ENCODE assay signal across 12 cellular contexts in genomic region chr3:188242426-188243123, GRCh38.
DNase-seq lines count a peak whose midpoint lies in the region; ATAC-seq, FAIRE-seq and TF ChIP-seq lines count a peak whose summit lies in the region.
"Had no signal": no experiment of that assay in that cellular context is flagged by ENCODE, and none has a peak within 500 bp of the region (broad histone marks: within the 10 kb centered on the region; RNA-seq: fewer than 3 reads in every experiment).

No MANE protein-coding gene starts in this region.

- H3K9me3 Mint-ChIP-seq in activated naive CD4-positive, alpha-beta T cell treated with anti-CD3 and anti-CD28 coated beads for 36 hours: no peaks in the 10 kb centered on the region

- H3K9me2 ChIP-seq in GM23248 (ENCODE audit: insufficient read depth): no peaks in the 10 kb centered on the region
- no peaks in the 10 kb centered on the region for H3K9me2 ChIP-seq in SU-DHL-6 (replicated peaks; ENCODE audit: insufficient read depth, low read length)

- H3K27ac Mint-ChIP-seq in activated naive CD4-positive, alpha-beta T cell treated with anti-CD3 and anti-CD28 coated beads for 36 hours: no peak overlapping the region

- H3F3A ChIP-seq in GM23248 (ENCODE audit: insufficient read depth) (peaks cover 52% of the 10 kb centered on the region), SU-DHL-6 (ENCODE audit: insufficient read depth) (peaks cover 81% of the 10 kb centered on the region)

- H3K9me3 ChIP-seq in GM23248 (ENCODE audit: low read depth) (no peaks in the 10 kb centered on the region), SU-DHL-6 (ENCODE audit: insufficient read depth, low read length) (no peaks in the 10 kb centered on the region), keratinocyte (ENCODE audit: control insufficient read depth, low read depth, low read length) (no peaks in the 10 kb centered on the region), thoracic aorta (no peaks in the 10 kb centered on the region)

- H3K27me3 ChIP-seq in GM23248 (replicated peaks; ENCODE audit: insufficient read depth) (no peaks in the 10 kb centered on the region), SU-DHL-6 (ENCODE audit: low read length) (no peaks in the 10 kb centered on the region), keratinocyte (ENCODE audit: control insufficient read depth, extremely low read depth, insufficient read depth, low read length) (no peaks in the 10 kb centered on the region), thoracic aorta (replicated peaks; ENCODE audit: insufficient read depth) (no peaks in the 10 kb centered on the region)

- no peak for FAIRE-seq in keratinocyte (lab: Jason Lieb, UNC)
- FAIRE-seq: GM12878 had no signal

- H2AFZ ChIP-seq in GM23248: no peak overlapping the region
- H2AFZ ChIP-seq in SU-DHL-6 (ENCODE audit: low read depth, low read length, severe bottlenecking): no peak overlapping the region
- no peak overlapping the region for H2AFZ ChIP-seq in keratinocyte (ENCODE audit: control insufficient read depth, low read length)

- intact Hi-C loops in activated naive CD4-positive, alpha-beta T cell treated with anti-CD3 and anti-CD28 coated beads for 36 hours (cut with micrococcal nuclease): no loop called here

- H3K4me1 Mint-ChIP-seq in activated naive CD4-positive, alpha-beta T cell treated with anti-CD3 and anti-CD28 coated beads for 36 hours (ENCODE audit: low read depth): peaks cover 23% of the 10 kb centered on the region

- no peak for ATAC-seq in thoracic aorta (ENCODE audit: insufficient number of reproducible peaks, low FRiP score, low read depth)
- ATAC-seq: GM12878 had no signal

- in situ Hi-C loops in GM23248 (cut with MboI): no loop called here

- no peak for DNase-seq in GM23248
- DNase-seq in keratinocyte (ENCODE audit: low read depth, low spot score): no peak
- no peak for DNase-seq in thoracic aorta (ENCODE audit: low spot score)
- DNase-seq in NCI-H2171 treated with DMSO at 0.1 percent for 48 hours (lab: John Stamatoyannopoulos, UW): no peak
- DNase-seq in activated naive CD4-positive, alpha-beta T cell treated with anti-CD3 and anti-CD28 coated beads for 36 hours: no peak
- DNase-seq in SHP77 treated with DMSO at 0.1 percent for 48 hours (lab: John Stamatoyannopoulos, UW): no peak
- DNase-seq: effector memory CD4-positive, alpha-beta T cell; NCI-H1105 treated with DMSO at 0.1 percent for 48 hours; NCI-H748 treated with DMSO at 0.1 percent for 48 hours had no signal

- H3K27me3 Mint-ChIP-seq in activated naive CD4-positive, alpha-beta T cell treated with anti-CD3 and anti-CD28 coated beads for 36 hours (ENCODE audit: low read depth): no peaks in the 10 kb centered on the region

- CTCF ChIA-PET in activated naive CD4-positive, alpha-beta T cell treated with anti-CD3 and anti-CD28 coated beads for 36 hours (lab: Charles Lee): no interaction called here

- no peak for TF ChIP-seq CTCF in SU-DHL-6 (IDR thresholded peaks at IDR 0.05; ENCODE audit: insufficient read depth, low read length, poor library complexity, severe bottlenecking)
- no peak for TF ChIP-seq CTCF in keratinocyte (optimal IDR thresholded peaks at IDR 0.05 in 1 of 3, IDR thresholded peaks at IDR 0.05 in 1 of 3, conservative IDR thresholded peaks at IDR 0.05 in 1 of 3; ENCODE audit: extremely low read depth in 1 of 3, insufficient read depth in 2 of 3, low read length in 3 of 3)
- TF ChIP-seq CTCF in thoracic aorta (IDR thresholded peaks at IDR 0.05): no peak

- H3K4me1 ChIP-seq in GM23248 (ENCODE audit: insufficient read depth): peaks cover 34% of the 10 kb centered on the region
- H3K4me1 ChIP-seq in keratinocyte (ENCODE audit: control insufficient read depth, extremely low read depth, insufficient read depth, low read length): peaks cover 19% of the 10 kb centered on the region
- H3K4me1 ChIP-seq in thoracic aorta (ENCODE audit: control insufficient read depth in 1 of 2, low read depth in 2 of 2): peaks cover 33 to 91% of the 10 kb centered on the region in 2 donors

- peak overlapping the region; percentile 2 for H3K4me2 ChIP-seq in GM23248 (ENCODE audit: unreplicated experiment)
- H3K4me2 ChIP-seq in SU-DHL-6 (ENCODE audit: low read depth, low read length, poor library complexity, severe bottlenecking): peak overlapping the region; percentile 85
- H3K4me2 ChIP-seq in keratinocyte (ENCODE audit: control insufficient read depth, extremely low read depth, insufficient read depth, low read depth, low read length): peak overlapping the region; percentile 6

- dilution Hi-C loops in keratinocyte (cut with MboI; ENCODE audit: extremely low pct_ligation_motif_present, low sequenced_read_pairs): no loop called here

- H3K27ac ChIP-seq in GM23248: no peak overlapping the region
- H3K27ac ChIP-seq in SU-DHL-6 (ENCODE audit: low read depth, low read length): peak overlapping the region; percentile 99
- H3K27ac ChIP-seq in keratinocyte (ENCODE audit: control insufficient read depth, insufficient read depth, low read length): peak overlapping the region; percentile 8
- peak overlapping the region; percentile 48 to 50 for H3K27ac ChIP-seq in thoracic aorta

- no peak overlapping the region for H3K9ac ChIP-seq in GM23248
- H3K9ac ChIP-seq in SU-DHL-6 (ENCODE audit: low read length): peak overlapping the region; percentile 68
- no peak overlapping the region for H3K9ac ChIP-seq in keratinocyte (ENCODE audit: control insufficient read depth, extremely low read depth, insufficient read depth, low read length)

- 86 to 95% methylated on average over 3 of the region's 3 CpGs for WGBS in GM23248 (ENCODE audit: low coverage in 1 of 2, low lambda C conversion rate in 2 of 2, missing lambda C conversion rate in 2 of 2), 2 experiments

- H3K4me3 ChIP-seq in GM23248: no peak overlapping the region
- H3K4me3 ChIP-seq in SU-DHL-6 (ENCODE audit: insufficient read depth, low read length, poor library complexity, severe bottlenecking): peak overlapping the region; percentile 43
- no peak overlapping the region for H3K4me3 ChIP-seq in keratinocyte (ENCODE audit: control insufficient read depth in 2 of 3, extremely low read depth in 1 of 3, insufficient read depth in 2 of 3, low read depth in 1 of 3, low read length in 3 of 3)
- H3K4me3 ChIP-seq in thoracic aorta: no peak overlapping the region
- H3K4me3 ChIP-seq: GM12878, skin epidermis had no signal

- H3K36me3 ChIP-seq in GM23248 (ENCODE audit: low read depth) (no peaks in the 10 kb centered on the region), SU-DHL-6 (ENCODE audit: low read length) (no peaks in the 10 kb centered on the region), keratinocyte (ENCODE audit: control insufficient read depth in 2 of 2, extremely low read depth in 1 of 2, insufficient read depth in 2 of 2, low read length in 2 of 2) (no peaks in the 10 kb centered on the region), thoracic aorta (no peaks in the 10 kb centered on the region)

- peaks cover 72% of the 10 kb centered on the region for H3K79me2 ChIP-seq in GM23248 (ENCODE audit: insufficient read depth)
- H3K79me2 ChIP-seq in SU-DHL-6 (ENCODE audit: insufficient read depth, low read length): peaks cover 8% of the 10 kb centered on the region; the same call in 1 of the 2 replicates
- H3K79me2 ChIP-seq in keratinocyte (ENCODE audit: control insufficient read depth, insufficient read depth, low read length): peaks cover 6% of the 10 kb centered on the region

- H3K9me1 ChIP-seq in keratinocyte (ENCODE audit: control insufficient read depth, extremely low read depth, insufficient read depth, low read length): no peaks in the 10 kb centered on the region

- H4K20me1 ChIP-seq in GM23248 (ENCODE audit: insufficient read depth) (no peaks in the 10 kb centered on the region), SU-DHL-6 (ENCODE audit: low read depth, low read length) (no peaks in the 10 kb centered on the region), keratinocyte (ENCODE audit: control insufficient read depth, extremely low read depth, insufficient read depth, low read length) (no peaks in the 10 kb centered on the region)

- H3K4me3 Mint-ChIP-seq in activated naive CD4-positive, alpha-beta T cell treated with anti-CD3 and anti-CD28 coated beads for 36 hours: no peak overlapping the region

- H3K36me3 Mint-ChIP-seq in activated naive CD4-positive, alpha-beta T cell treated with anti-CD3 and anti-CD28 coated beads for 36 hours (ENCODE audit: low read depth): no peaks in the 10 kb centered on the region

Comparison
In these comparisons a context has a peak if more than half of its experiments do, and no peak if none do; other contexts are left out.
1. H3K4me2 ChIP-seq: peak in every context shown above with its lines; median percentile 85 in SU-DHL-6; 6 in keratinocyte; 2 in GM23248.